In genomic region chr10:123086281-123086680, GRCh38 we compare ENCODE assay signal across 10 cellular contexts. TPM values are rescaled to one million over a fixed set of nuclear protein-coding genes. Genes with fewer than 3 reads are reported as not detected.
"Had no signal": no experiment of that assay in that cellular context is flagged by ENCODE, and none has a peak within 500 bp of the region (broad histone marks: within the 10 kb centered on the region; RNA-seq: fewer than 3 reads in every experiment).

No MANE protein-coding gene starts in this region.

- H3K9me3 ChIP-seq: HAP-1 had no signal

- H3K27ac ChIP-seq: GM23248, KMS-11 had no signal

- DNase-seq: GM23248, GOT3, H7, Karpas-422 had no signal

- FAIRE-seq: HTR-8/SVneo had no signal

- ATAC-seq: HCT116 had no signal

- H3K4me1 ChIP-seq: HAP-1 had no signal

- H3K4me3 ChIP-seq: GM23248, HAP-1 had no signal

- H3K36me3 ChIP-seq: HAP-1 had no signal

- H3K4me2 ChIP-seq: KMS-11 had no signal

- H3K9ac ChIP-seq: GM23248, KMS-11 had no signal

- H2AFZ ChIP-seq: GM23248 had no signal

RNA-seq across cellular contexts. Expression of gene HMX3, which starts 49.5 kb away (rescaled TPM):
- total RNA-seq: GM23248, H7, HT-29 had no signal
- polyA plus RNA-seq: GM23248, IgD-negative memory B cell had no signal
